Comparison of ENCODE assay signal across 3 cellular contexts in the genomic region with DNA sequence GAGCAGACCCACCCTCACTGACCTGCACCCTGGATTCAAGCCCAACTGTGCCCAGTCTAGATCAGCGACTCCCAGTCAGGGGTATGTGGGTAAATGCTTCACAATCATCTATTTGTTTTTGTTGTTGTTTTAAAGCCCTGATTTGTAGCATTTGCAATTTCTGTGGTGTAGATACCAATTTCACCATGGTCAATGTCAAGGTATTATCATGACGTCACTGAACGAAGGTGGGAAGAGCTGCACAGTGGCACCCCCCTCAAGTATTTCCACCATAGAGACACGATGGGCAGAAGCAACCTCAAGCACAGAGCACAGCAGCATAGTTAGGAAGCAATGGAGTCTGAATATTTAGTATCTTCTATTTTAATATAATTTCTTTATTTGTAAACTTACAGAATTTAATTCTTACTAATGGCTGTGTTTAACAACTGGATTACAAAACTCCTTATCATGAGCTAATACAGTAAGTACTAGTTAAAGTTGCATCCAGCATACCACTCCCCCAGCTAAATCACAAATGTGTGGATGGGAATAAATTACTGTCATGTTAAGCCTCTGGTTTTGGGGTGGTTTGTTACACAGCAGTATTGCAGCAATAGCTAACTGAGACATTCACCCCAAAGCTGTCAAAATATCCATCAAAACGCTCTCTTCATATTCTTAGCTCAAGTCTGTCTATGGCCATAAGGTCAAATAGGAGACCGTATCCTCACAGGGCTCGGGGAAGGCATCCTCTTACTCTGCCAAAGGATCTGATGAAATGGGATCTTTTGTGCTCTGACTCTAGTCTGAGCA.
A peak's percentile ranks its signal among the peaks of the same experiment; 100 is the strongest.
TF ChIP-seq lines count a peak whose summit lies in the region.

No MANE protein-coding gene starts in this region.

TF ChIP-seq in HEK293, 187 proteins besides CTCF, POLR2A, EP300 and RAD21:
- no peak for TF ChIP-seq GLIS1 (tag by site-specific recombination; IDR thresholded peaks at IDR 0.05)
- 0 out of 2 replicates have a peak, but pooled peaks have one; percentile 33 for TF ChIP-seq RBAK (tag by site-specific recombination; IDR thresholded peaks at IDR 0.05)

TF ChIP-seq in K562, 482 proteins besides CTCF, POLR2A, EP300 and RAD21 (continues in another document):
- no peak for TF ChIP-seq ZNF184 (CRISPR knock-in tag; IDR thresholded peaks at IDR 0.05)
- TF ChIP-seq TAF9B (IDR thresholded peaks at IDR 0.05; ENCODE audit: partially characterized antibody): no peak
- TF ChIP-seq ELF1 (tag; IDR thresholded peaks at IDR 0.05): no peak
- TF ChIP-seq CBX3 (IDR thresholded peaks at IDR 0.05; ENCODE audit: borderline replicate concordance in 1 of 2, low read length in 2 of 2): peak in 1 of 2 experiments; percentile 55; a peak in 1 of 3 replicates
- TF ChIP-seq, protein P1, sequence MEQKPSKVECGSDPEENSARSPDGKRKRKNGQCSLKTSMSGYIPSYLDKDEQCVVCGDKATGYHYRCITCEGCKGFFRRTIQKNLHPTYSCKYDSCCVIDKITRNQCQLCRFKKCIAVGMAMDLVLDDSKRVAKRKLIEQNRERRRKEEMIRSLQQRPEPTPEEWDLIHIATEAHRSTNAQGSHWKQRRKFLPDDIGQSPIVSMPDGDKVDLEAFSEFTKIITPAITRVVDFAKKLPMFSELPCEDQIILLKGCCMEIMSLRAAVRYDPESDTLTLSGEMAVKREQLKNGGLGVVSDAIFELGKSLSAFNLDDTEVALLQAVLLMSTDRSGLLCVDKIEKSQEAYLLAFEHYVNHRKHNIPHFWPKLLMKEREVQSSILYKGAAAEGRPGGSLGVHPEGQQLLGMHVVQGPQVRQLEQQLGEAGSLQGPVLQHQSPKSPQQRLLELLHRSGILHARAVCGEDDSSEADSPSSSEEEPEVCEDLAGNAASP (IDR thresholded peaks at IDR 0.05): no peak
- TF ChIP-seq, protein P2, sequence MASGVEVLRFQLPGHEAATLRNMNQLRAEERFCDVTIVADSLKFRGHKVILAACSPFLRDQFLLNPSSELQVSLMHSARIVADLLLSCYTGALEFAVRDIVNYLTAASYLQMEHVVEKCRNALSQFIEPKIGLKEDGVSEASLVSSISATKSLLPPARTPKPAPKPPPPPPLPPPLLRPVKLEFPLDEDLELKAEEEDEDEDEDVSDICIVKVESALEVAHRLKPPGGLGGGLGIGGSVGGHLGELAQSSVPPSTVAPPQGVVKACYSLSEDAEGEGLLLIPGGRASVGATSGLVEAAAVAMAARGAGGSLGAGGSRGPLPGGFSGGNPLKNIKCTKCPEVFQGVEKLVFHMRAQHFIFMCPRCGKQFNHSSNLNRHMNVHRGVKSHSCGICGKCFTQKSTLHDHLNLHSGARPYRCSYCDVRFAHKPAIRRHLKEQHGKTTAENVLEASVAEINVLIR (CRISPR knock-in tag; IDR thresholded peaks at IDR 0.05): no peak
- TF ChIP-seq, protein P3, sequence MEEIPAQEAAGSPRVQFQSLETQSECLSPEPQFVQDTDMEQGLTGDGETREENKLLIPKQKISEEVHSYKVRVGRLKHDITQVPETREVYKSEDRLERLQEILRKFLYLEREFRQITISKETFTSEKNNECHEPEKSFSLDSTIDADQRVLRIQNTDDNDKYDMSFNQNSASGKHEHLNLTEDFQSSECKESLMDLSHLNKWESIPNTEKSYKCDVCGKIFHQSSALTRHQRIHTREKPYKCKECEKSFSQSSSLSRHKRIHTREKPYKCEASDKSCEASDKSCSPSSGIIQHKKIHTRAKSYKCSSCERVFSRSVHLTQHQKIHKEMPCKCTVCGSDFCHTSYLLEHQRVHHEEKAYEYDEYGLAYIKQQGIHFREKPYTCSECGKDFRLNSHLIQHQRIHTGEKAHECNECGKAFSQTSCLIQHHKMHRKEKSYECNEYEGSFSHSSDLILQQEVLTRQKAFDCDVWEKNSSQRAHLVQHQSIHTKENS (CRISPR knock-in tag; IDR thresholded peaks at IDR 0.05): no peak
- TF ChIP-seq, protein P4, sequence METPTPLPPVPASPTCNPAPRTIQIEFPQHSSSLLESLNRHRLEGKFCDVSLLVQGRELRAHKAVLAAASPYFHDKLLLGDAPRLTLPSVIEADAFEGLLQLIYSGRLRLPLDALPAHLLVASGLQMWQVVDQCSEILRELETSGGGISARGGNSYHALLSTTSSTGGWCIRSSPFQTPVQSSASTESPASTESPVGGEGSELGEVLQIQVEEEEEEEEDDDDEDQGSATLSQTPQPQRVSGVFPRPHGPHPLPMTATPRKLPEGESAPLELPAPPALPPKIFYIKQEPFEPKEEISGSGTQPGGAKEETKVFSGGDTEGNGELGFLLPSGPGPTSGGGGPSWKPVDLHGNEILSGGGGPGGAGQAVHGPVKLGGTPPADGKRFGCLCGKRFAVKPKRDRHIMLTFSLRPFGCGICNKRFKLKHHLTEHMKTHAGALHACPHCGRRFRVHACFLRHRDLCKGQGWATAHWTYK (CRISPR knock-in tag; IDR thresholded peaks at IDR 0.05): no peak
- peak; percentile 68; the same call in 1 of the 2 replicates for TF ChIP-seq BCOR (IDR thresholded peaks at IDR 0.05)
- no peak for TF ChIP-seq ZNF445 (CRISPR knock-in tag; IDR thresholded peaks at IDR 0.05; ENCODE audit: low read depth)
- TF ChIP-seq ZNF347 (CRISPR knock-in tag; IDR thresholded peaks at IDR 0.05; ENCODE audit: low read depth): no peak
- TF ChIP-seq RFX7 (CRISPR knock-in tag; IDR thresholded peaks at IDR 0.05): no peak
- TF ChIP-seq NCOA4 (IDR thresholded peaks at IDR 0.05; ENCODE audit: partially characterized antibody): no peak
- no peak for TF ChIP-seq PTRF (tag; IDR thresholded peaks at IDR 0.05)
- no peak for TF ChIP-seq CAMTA2 (CRISPR knock-in tag; conservative IDR thresholded peaks at IDR 0.05)
- no peak for TF ChIP-seq NR4A1 (CRISPR knock-in tag; IDR thresholded peaks at IDR 0.05)
- no peak for TF ChIP-seq NR4A1 (tag; IDR thresholded peaks at IDR 0.05)
- TF ChIP-seq, protein P5, sequence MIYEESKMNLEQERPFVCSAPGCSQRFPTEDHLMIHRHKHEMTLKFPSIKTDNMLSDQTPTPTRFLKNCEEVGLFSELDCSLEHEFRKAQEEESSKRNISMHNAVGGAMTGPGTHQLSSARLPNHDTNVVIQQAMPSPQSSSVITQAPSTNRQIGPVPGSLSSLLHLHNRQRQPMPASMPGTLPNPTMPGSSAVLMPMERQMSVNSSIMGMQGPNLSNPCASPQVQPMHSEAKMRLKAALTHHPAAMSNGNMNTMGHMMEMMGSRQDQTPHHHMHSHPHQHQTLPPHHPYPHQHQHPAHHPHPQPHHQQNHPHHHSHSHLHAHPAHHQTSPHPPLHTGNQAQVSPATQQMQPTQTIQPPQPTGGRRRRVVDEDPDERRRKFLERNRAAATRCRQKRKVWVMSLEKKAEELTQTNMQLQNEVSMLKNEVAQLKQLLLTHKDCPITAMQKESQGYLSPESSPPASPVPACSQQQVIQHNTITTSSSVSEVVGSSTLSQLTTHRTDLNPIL (CRISPR knock-in tag; IDR thresholded peaks at IDR 0.05): no peak
- no peak for TF ChIP-seq ZNF253 (CRISPR knock-in tag; conservative IDR thresholded peaks at IDR 0.05)

TF ChIP-seq in HEK293T, 16 proteins besides CTCF, POLR2A, EP300 and RAD21:
- TF ChIP-seq CTBP1 (IDR thresholded peaks at IDR 0.05; ENCODE audit: borderline replicate concordance) (no peak), L3MBTL2 (conservative IDR thresholded peaks at IDR 0.05) (no peak), ELF4 (IDR thresholded peaks at IDR 0.05) (no peak), HDGF (IDR thresholded peaks at IDR 0.05; ENCODE audit: borderline replicate concordance) (no peak), SP1 (IDR thresholded peaks at IDR 0.05) (no peak), ZNF384 (IDR thresholded peaks at IDR 0.05) (no peak), FOXK2 (IDR thresholded peaks at IDR 0.05) (no peak), LEF1 (IDR thresholded peaks at IDR 0.05; ENCODE audit: borderline replicate concordance) (no peak), FOXA1 (IDR thresholded peaks at IDR 0.05) (no peak), ARNT (IDR thresholded peaks at IDR 0.05) (no peak), BHLHE40 (IDR thresholded peaks at IDR 0.05; ENCODE audit: borderline replicate concordance) (no peak), FOXM1 (IDR thresholded peaks at IDR 0.05; ENCODE audit: borderline replicate concordance) (no peak), NFRKB (IDR thresholded peaks at IDR 0.05) (no peak), SUZ12 (IDR thresholded peaks at IDR 0.05) (no peak), TARDBP (IDR thresholded peaks at IDR 0.05) (no peak)
- TF ChIP-seq, protein P6, sequence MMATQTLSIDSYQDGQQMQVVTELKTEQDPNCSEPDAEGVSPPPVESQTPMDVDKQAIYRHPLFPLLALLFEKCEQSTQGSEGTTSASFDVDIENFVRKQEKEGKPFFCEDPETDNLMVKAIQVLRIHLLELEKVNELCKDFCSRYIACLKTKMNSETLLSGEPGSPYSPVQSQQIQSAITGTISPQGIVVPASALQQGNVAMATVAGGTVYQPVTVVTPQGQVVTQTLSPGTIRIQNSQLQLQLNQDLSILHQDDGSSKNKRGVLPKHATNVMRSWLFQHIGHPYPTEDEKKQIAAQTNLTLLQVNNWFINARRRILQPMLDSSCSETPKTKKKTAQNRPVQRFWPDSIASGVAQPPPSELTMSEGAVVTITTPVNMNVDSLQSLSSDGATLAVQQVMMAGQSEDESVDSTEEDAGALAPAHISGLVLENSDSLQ (IDR thresholded peaks at IDR 0.05): no peak
TF ChIP-seq in HEK293T: peak in this region for 0.
